ENCODE assay signal across 9 cellular contexts in the genomic region with DNA sequence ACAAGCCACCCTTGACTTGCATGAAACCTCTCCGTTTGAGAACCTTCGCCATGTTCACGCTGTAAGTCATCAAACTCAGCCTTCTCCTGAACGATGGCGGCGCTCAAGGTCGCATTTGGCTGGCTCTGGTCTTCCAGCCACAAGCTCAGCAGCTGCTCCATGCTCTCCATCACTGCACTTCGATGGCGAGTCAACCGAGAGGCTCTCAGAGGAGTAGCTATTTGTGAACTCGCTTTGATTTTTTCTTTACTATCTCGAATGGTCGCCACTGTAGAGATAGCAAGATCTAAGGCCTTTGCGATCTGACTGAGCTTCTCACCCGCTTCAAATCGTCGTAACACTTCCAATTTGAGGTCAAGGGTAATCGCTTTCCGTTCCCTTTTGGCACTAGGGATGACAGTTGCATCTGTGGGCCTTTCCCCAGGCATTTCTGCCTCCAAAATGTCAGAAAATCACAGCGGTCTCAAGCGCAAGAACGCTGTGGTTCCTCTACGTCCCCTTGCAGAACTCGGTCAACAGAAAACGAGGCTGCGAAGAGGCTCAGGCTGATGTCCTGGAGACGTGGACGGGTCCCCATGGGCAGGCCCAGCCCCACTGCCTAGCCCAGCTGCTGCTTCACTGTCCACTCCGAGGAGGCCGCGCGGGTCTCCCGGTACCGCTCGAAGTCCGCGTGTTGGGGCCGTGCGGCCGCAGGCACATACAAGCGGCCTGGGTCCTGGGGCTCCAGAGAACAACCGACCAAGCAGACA. TPM values are rescaled to one million over a fixed set of nuclear protein-coding genes. Genes with fewer than 3 reads are reported as not detected.
A peak's percentile ranks its signal among the peaks of the same experiment; 100 is the strongest.
DNase-seq lines count a peak whose midpoint lies in the region; ATAC-seq, FAIRE-seq and TF ChIP-seq lines count a peak whose summit lies in the region.
"Had no signal": no experiment of that assay in that cellular context is flagged by ENCODE, and none has a peak within 500 bp of the region (broad histone marks: within the 10 kb centered on the region; RNA-seq: fewer than 3 reads in every experiment).

No MANE protein-coding gene starts in this region.

- H3K4me3 Mint-ChIP-seq in H9, result peak overlapping the region; percentile 97 to 99
- peak overlapping the region; percentile 99 for H3K4me3 Mint-ChIP-seq in activated CD4-positive, alpha-beta memory T cell treated with anti-CD3 and anti-CD28 coated beads, Interleukin-2, amount 10 ng/mL, durations not matched to agents 7 days and 5 days

- peaks cover 4% of the 10 kb centered on the region; the same call in 1 of the 2 replicates for H3K79me2 ChIP-seq in H9 (ENCODE audit: insufficient read depth, low read length)

- H4K20me1 ChIP-seq in H9 (ENCODE audit: control insufficient read depth, insufficient read depth, insufficient read length), result no peaks in the 10 kb centered on the region

- no peak overlapping the region for H2BK20ac ChIP-seq in H9 (ENCODE audit: low read depth, low read length, poor library complexity, severe bottlenecking)

- H3K4me1 ChIP-seq in H9 (ENCODE audit: insufficient read depth, low read length) (no peaks in the 10 kb centered on the region), small intestine (ENCODE audit: control insufficient read depth in 2 of 2, insufficient read depth in 1 of 2, low read depth in 1 of 2, low read length in 1 of 2) (peaks cover 6 to 12% of the 10 kb centered on the region in 2 donors)

- H2AFZ ChIP-seq in H9 (ENCODE audit: low read length), result no peak overlapping the region

- H3T11ph ChIP-seq in H9 (ENCODE audit: low read length), result no peak overlapping the region

- no peak overlapping the region for H4K5ac ChIP-seq in H9 (ENCODE audit: insufficient read length, low read depth, low read length)

- peak; percentile 42 for ATAC-seq in left ventricle myocardium superior

- peak overlapping the region; percentile 77 for H3K9ac ChIP-seq in H9 (ENCODE audit: extremely low read depth, insufficient read length, low read length)

- H3K9me3 Mint-ChIP-seq in H9, result peaks cover 16 to 22% of the 10 kb centered on the region in 2 experiments
- peaks cover 6% of the 10 kb centered on the region for H3K9me3 Mint-ChIP-seq in activated CD4-positive, alpha-beta memory T cell treated with anti-CD3 and anti-CD28 coated beads, Interleukin-2, amount 10 ng/mL, durations not matched to agents 7 days and 5 days

- FAIRE-seq in small intestine (lab: Jason Lieb, UNC), result no peak
- FAIRE-seq in H54 (lab: Jason Lieb, UNC), result no peak
- FAIRE-seq: islet of Langerhans had no signal

- no peak for TF ChIP-seq CTCF in AG04450 (IDR thresholded peaks at IDR 0.05; ENCODE audit: low read depth, low read length)
- TF ChIP-seq CTCF in H9 (conservative IDR thresholded peaks at IDR 0.05), result no peak

- POLR2A ChIA-PET in AG04450 (lab: Yijun Ruan, JAX), result interaction anchor here (0.6 to 1.5 kb wide), 4 partner anchors 48 to 155 kb away, joined by 3 to 6 read pairs (median 4); a partner anchor contains a TSS
- POLR2A ChIA-PET in activated CD4-positive, alpha-beta memory T cell treated with anti-CD3 and anti-CD28 coated beads, Interleukin-2, amount 10 ng/mL, durations not matched to agents 7 days and 5 days (lab: Charles Lee), result interaction anchor here (0.9 to 2.6 kb wide), 9 partner anchors 8 to 655 kb away, joined by 3 to 22 read pairs (median 6); a partner anchor contains a TSS

- H3K23me2 ChIP-seq in H9 (ENCODE audit: insufficient read length, low read depth, low read length, poor library complexity, severe bottlenecking), result peaks cover 13% of the 10 kb centered on the region

- H2BK120ac ChIP-seq in H9 (ENCODE audit: low read depth, low read length, poor library complexity, severe bottlenecking), result no peak overlapping the region

- H3K14ac ChIP-seq in H9 (ENCODE audit: insufficient read depth, low read length), result peak overlapping the region; percentile 61

- WGBS in H9 (ENCODE audit: extremely low coverage, insufficient read length, low lambda C conversion rate), result no CpG with 5 or more reads among the region's 42 CpGs
- 46 to 48% (median 47%) methylated on average over 42 of the region's 42 CpGs for WGBS in small intestine, 3 donors

- H3K27ac Mint-ChIP-seq in H9, result peak overlapping the region in 2 of 3 experiments; percentile 28 to 90; a peak in 2 of 7 replicates
- peak overlapping the region; percentile 73 for H3K27ac Mint-ChIP-seq in activated CD4-positive, alpha-beta memory T cell treated with anti-CD3 and anti-CD28 coated beads, Interleukin-2, amount 10 ng/mL, durations not matched to agents 7 days and 5 days

- peak overlapping the region; percentile 77 for H3K4me2 ChIP-seq in H9 (ENCODE audit: insufficient read depth, insufficient read length, low read length)

- peaks cover 16% of the 10 kb centered on the region for H3K9me3 ChIP-seq in AG04450 (ENCODE audit: control insufficient read depth, insufficient read depth, low read length)
- H3K9me3 ChIP-seq in H9 (ENCODE audit: control insufficient read depth, low read depth, low read length), result no peaks in the 10 kb centered on the region
- H3K9me3 ChIP-seq in small intestine (ENCODE audit: control insufficient read depth, low read depth), result no peaks in the 10 kb centered on the region

- no peak overlapping the region for H4K91ac ChIP-seq in H9 (ENCODE audit: insufficient read length, low read depth, low read length)

- CTCF ChIA-PET in AG04450 (lab: Charles Lee), result no interaction called here
- CTCF ChIA-PET in activated CD4-positive, alpha-beta memory T cell treated with anti-CD3 and anti-CD28 coated beads, Interleukin-2, amount 10 ng/mL, durations not matched to agents 7 days and 5 days (lab: Charles Lee), result interaction anchor here (0.6 to 1.2 kb wide), 4 partner anchors 8 to 110 kb away, joined by 3 read pairs; no protein-coding TSS in a partner anchor

- H3K18ac ChIP-seq in H9 (ENCODE audit: insufficient read length, low read depth, low read length), result peak overlapping the region; percentile 83

- H3K27ac ChIP-seq in AG04450 (ENCODE audit: low read depth, low read length) (peak overlapping the region; percentile 77), H9 (ENCODE audit: insufficient read length, low read depth, low read length) (no peak overlapping the region), small intestine (ENCODE audit: low read depth in 1 of 2, low read length in 1 of 2) (peak overlapping the region in 1 of 2 donors; percentile 96)

- no peak overlapping the region for H3K23ac ChIP-seq in H9 (ENCODE audit: insufficient read length, low read depth, low read length)

- no peak overlapping the region for H2AK5ac ChIP-seq in H9 (ENCODE audit: insufficient read length, low read length)

- peaks cover 24 to 39% (median 32%) of the 10 kb centered on the region in 3 experiments for H3K36me3 Mint-ChIP-seq in H9 (ENCODE audit: insufficient read depth in 1 of 3, low read depth in 3 of 3)
- peaks cover 18% of the 10 kb centered on the region for H3K36me3 Mint-ChIP-seq in activated CD4-positive, alpha-beta memory T cell treated with anti-CD3 and anti-CD28 coated beads, Interleukin-2, amount 10 ng/mL, durations not matched to agents 7 days and 5 days (ENCODE audit: low read depth)

- no peak for DNase-seq in AG04450 (ENCODE audit: low read depth, low spot score)
- no peak for DNase-seq in H9
- DNase-seq in activated CD4-positive, alpha-beta memory T cell treated with anti-CD3 and anti-CD28 coated beads, Interleukin-2, amount 10 ng/mL, durations not matched to agents 7 days and 5 days, result no peak
- DNase-seq in left ventricle myocardium superior, result peak; percentile 51
- DNase-seq in small intestine, result no peak
- no peak for DNase-seq in H54 (ENCODE audit: insufficient read length, low spot score)
- no peak for DNase-seq in amniotic stem cell (lab: John Stamatoyannopoulos, UW)
- no peak for DNase-seq in central memory CD4-positive, alpha-beta T cell

- no peaks in the 10 kb centered on the region for H3K79me1 ChIP-seq in H9 (ENCODE audit: insufficient read depth, low read depth, low read length, poor library complexity, severe bottlenecking)

- peaks cover 20% of the 10 kb centered on the region for H3K27me3 Mint-ChIP-seq in H9 (ENCODE audit: low read depth)
- H3K27me3 Mint-ChIP-seq in activated CD4-positive, alpha-beta memory T cell treated with anti-CD3 and anti-CD28 coated beads, Interleukin-2, amount 10 ng/mL, durations not matched to agents 7 days and 5 days, result no peaks in the 10 kb centered on the region

- H4K8ac ChIP-seq in H9 (replicated peaks; ENCODE audit: insufficient read length, low read depth, low read length), result no peak overlapping the region

- TF ChIP-seq POLR2A in H54 (IDR thresholded peaks at IDR 0.05; ENCODE audit: low read depth, low read length), result no peak

- no peak overlapping the region for H3K56ac ChIP-seq in H9 (ENCODE audit: insufficient read length, low read depth, low read length)

- H2BK5ac ChIP-seq in H9 (ENCODE audit: insufficient read length, low read length), result no peak overlapping the region

- H3K4me3 ChIP-seq in AG04450 (ENCODE audit: low read depth, low read length) (peak overlapping the region; percentile 97), small intestine (ENCODE audit: low read depth in 1 of 2, low read length in 2 of 2) (peak overlapping the region; percentile 74 to 88)

- H2BK15ac ChIP-seq in H9 (ENCODE audit: low read depth, low read length), result no peak overlapping the region

- no peak overlapping the region for H3K4ac ChIP-seq in H9 (ENCODE audit: low read depth, low read length)

- H2BK12ac ChIP-seq in H9 (ENCODE audit: insufficient read length, low read depth, low read length), result no peak overlapping the region

- intact Hi-C loops in left ventricle myocardium superior (cut with micrococcal nuclease), result no loop called here

- H3K36me3 ChIP-seq in small intestine (ENCODE audit: control insufficient read depth in 2 of 2, insufficient read depth in 2 of 2, low read length in 2 of 2), result no peaks in the 10 kb centered on the region

- no peaks in the 10 kb centered on the region for H3K27me3 ChIP-seq in AG04450 (ENCODE audit: control insufficient read depth, insufficient read depth, low read length)
- H3K27me3 ChIP-seq in H9 (ENCODE audit: insufficient read depth, low read length), result no peaks in the 10 kb centered on the region
- no peaks in the 10 kb centered on the region for H3K27me3 ChIP-seq in small intestine (ENCODE audit: control insufficient read depth in 2 of 2, insufficient read depth in 2 of 2, low read length in 2 of 2)

- peaks cover 12 to 16% of the 10 kb centered on the region in 2 experiments for H3K4me1 Mint-ChIP-seq in H9
- H3K4me1 Mint-ChIP-seq in activated CD4-positive, alpha-beta memory T cell treated with anti-CD3 and anti-CD28 coated beads, Interleukin-2, amount 10 ng/mL, durations not matched to agents 7 days and 5 days, result peaks cover 36% of the 10 kb centered on the region

RNA-seq across cellular contexts. Expression of a gene that starts 23.1 kb away (rescaled TPM):
- polyA plus RNA-seq in AG04450 (2011; rRNA removed), result 77.1 and 96.4 TPM in 2 replicates
- polyA minus RNA-seq in AG04450 (2011; rRNA and poly(A)+ RNA removed), result 41.0 and 47.8 TPM in 2 replicates
- 53.3 and 55.8 TPM in 2 replicates for total RNA-seq in H9 (2021)
- total RNA-seq in activated CD4-positive, alpha-beta memory T cell treated with anti-CD3 and anti-CD28 coated beads, Interleukin-2, amount 10 ng/mL, durations not matched to agents 7 days and 5 days, result 10 to 100 TPM; 33.1 to 33.6 TPM
- total RNA-seq in left ventricle myocardium superior, result 53.2 TPM
- 10 to 100 TPM; 18.3 to 33.2 (median 28.8) TPM for polyA plus RNA-seq in small intestine

RNA-seq across cellular contexts. Expression of a gene that starts 47.6 kb away (rescaled TPM):
- 9.2 and 12.5 TPM in 2 replicates for polyA plus RNA-seq in AG04450 (2011; rRNA removed)
- 5.8 and 7.2 TPM in 2 replicates for polyA minus RNA-seq in AG04450 (2011; rRNA and poly(A)+ RNA removed)
- 86.8 and 87.3 TPM in 2 replicates for total RNA-seq in H9 (2021)
- not detected for total RNA-seq in activated CD4-positive, alpha-beta memory T cell treated with anti-CD3 and anti-CD28 coated beads, Interleukin-2, amount 10 ng/mL, durations not matched to agents 7 days and 5 days
- total RNA-seq in left ventricle myocardium superior, result 6.3 TPM
- 1 to 10 TPM in 1 of 3 donors, under 1 TPM in 1, not detected in 1; 0.67 to 2.2 TPM for polyA plus RNA-seq in small intestine

RNA-seq across cellular contexts. Expression of a gene that starts 48.5 kb away (rescaled TPM):
- polyA plus RNA-seq in AG04450 (2011; rRNA removed) (129 and 173 TPM in 2 replicates), small intestine (10 to 100 TPM in 1 of 3 donors, 1 to 10 TPM in 1, under 1 TPM in 1; 0.89 to 42.0 (median 2.7) TPM)
- 148 and 235 TPM in 2 replicates for polyA minus RNA-seq in AG04450 (2011; rRNA and poly(A)+ RNA removed)
- total RNA-seq in H9 (2021) (164 and 176 TPM in 2 replicates), left ventricle myocardium superior (1.8 TPM)
- total RNA-seq in activated CD4-positive, alpha-beta memory T cell treated with anti-CD3 and anti-CD28 coated beads, Interleukin-2, amount 10 ng/mL, durations not matched to agents 7 days and 5 days, result 1 to 10 TPM; 3.6 to 4.0 TPM

RNA-seq across cellular contexts. Expression of a gene that starts 53.0 kb away (rescaled TPM):
- 3.9 and 4.8 TPM in 2 replicates for polyA plus RNA-seq in AG04450 (2011; rRNA removed)
- 3.9 and 4.7 TPM in 2 replicates for polyA minus RNA-seq in AG04450 (2011; rRNA and poly(A)+ RNA removed)
- total RNA-seq in H9 (2021), result 4.7 TPM in 2 replicates
- 1 to 10 TPM; 3.6 to 4.1 TPM for total RNA-seq in activated CD4-positive, alpha-beta memory T cell treated with anti-CD3 and anti-CD28 coated beads, Interleukin-2, amount 10 ng/mL, durations not matched to agents 7 days and 5 days
- 1.1 TPM for total RNA-seq in left ventricle myocardium superior
- polyA plus RNA-seq in small intestine, result 1 to 10 TPM; 3.4 to 5.1 (median 4.3) TPM

Comparison
In these comparisons a context has a peak if more than half of its experiments do, and no peak if none do; other contexts are left out.
1. RNA of a gene that starts 47.6 kb away (total RNA-seq): 86.8 to 87.3 TPM in H9; 6.3 TPM in left ventricle myocardium superior (single experiment) and not detected in activated CD4-positive, alpha-beta memory T cell treated with anti-CD3 and anti-CD28 coated beads, Interleukin-2, amount 10 ng/mL, durations not matched to agents 7 days and 5 days; every median in the first group is over 10 times any median in the second.
2. RNA of a gene that starts 48.5 kb away (total RNA-seq): 164 to 176 TPM in H9; 3.6 to 4.0 TPM in activated CD4-positive, alpha-beta memory T cell treated with anti-CD3 and anti-CD28 coated beads, Interleukin-2, amount 10 ng/mL, durations not matched to agents 7 days and 5 days and 1.8 TPM in left ventricle myocardium superior (single experiment); every median in the first group is over 10 times any median in the second.